In the genomic region with DNA sequence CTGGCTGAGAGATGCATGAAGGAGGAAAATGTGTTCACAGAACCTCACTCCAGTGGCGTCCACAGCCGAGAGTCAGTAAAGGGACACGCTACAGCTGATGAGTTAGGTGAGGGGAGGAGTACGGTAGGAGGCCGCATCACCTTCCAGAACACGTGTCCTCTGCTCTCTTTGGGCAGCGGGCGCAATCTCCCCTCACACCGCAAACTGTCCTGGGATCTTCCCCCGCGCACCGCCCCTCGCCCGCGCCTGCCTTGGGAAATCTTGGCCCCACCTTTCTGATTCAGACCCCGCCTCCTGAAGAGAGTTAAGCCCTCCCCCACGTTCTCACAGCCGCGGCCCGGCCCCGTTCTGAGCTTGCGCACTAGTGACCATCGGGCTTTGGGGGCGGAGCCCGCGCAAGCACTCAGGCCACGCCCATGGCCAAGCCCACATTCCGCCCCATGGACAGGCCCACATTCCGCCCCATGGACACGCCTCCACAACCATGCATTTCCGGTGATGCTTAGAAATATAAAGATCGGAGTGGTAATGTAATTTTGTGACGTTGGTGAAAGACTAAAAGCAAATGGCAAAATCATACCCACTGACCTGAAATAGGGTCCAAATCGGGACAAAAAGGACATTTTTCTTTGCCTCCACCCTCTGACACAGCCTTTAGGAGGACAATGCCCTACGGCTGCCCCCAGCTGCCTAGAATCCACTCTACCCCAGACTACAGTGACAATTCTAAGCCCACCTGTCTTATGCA, we compare ENCODE assay signal across 8 cellular contexts. TPM values are rescaled to one million over a fixed set of nuclear protein-coding genes. Genes with fewer than 3 reads are reported as not detected.
DNase-seq lines count a peak whose midpoint lies in the region; ATAC-seq and TF ChIP-seq lines count a peak whose summit lies in the region.

No MANE protein-coding gene starts in this region.

- peak; percentile 97 for ATAC-seq in HG02642 (IDR thresholded peaks at IDR 0.05; ENCODE audit: poor library complexity, unreplicated experiment)
- ATAC-seq in activated naive CD8-positive, alpha-beta T cell treated with anti-CD3 and anti-CD28 coated beads, Interleukin-2, amount 50 U/mL, for 24 hours, result peak; percentile 91

- peak overlapping the region; percentile 80 for H3K4me3 Mint-ChIP-seq in activated naive CD8-positive, alpha-beta T cell treated with anti-CD3 and anti-CD28 coated beads, Interleukin-2, amount 50 U/mL, for 24 hours

- H3K9me3 Mint-ChIP-seq in activated naive CD8-positive, alpha-beta T cell treated with anti-CD3 and anti-CD28 coated beads, Interleukin-2, amount 50 U/mL, for 24 hours, result no peaks in the 10 kb centered on the region

- no peaks in the 10 kb centered on the region for H3K36me3 ChIP-seq in GM06990 (ENCODE audit: control insufficient read depth, insufficient read depth, low read length)
- no peaks in the 10 kb centered on the region for H3K36me3 ChIP-seq in cardiac muscle cell
- H3K36me3 ChIP-seq in parathyroid adenoma (ENCODE audit: control insufficient read depth, insufficient read depth, low read length), result no peaks in the 10 kb centered on the region
- no peaks in the 10 kb centered on the region for H3K36me3 ChIP-seq in tibial artery

- H3K9ac ChIP-seq in parathyroid adenoma, result no peak overlapping the region

- H3K27ac ChIP-seq in cardiac muscle cell (no peak overlapping the region), parathyroid adenoma (peak overlapping the region; percentile 61), tibial artery (peak overlapping the region; percentile 65 to 71)

- peak; percentile 80 for DNase-seq in GM06990 (ENCODE audit: extremely low read depth, insufficient read length)
- peak; percentile 80 for DNase-seq in NCI-H128 (lab: John Stamatoyannopoulos, UW; ENCODE audit: unreplicated experiment)
- DNase-seq in SW 1271 (lab: John Stamatoyannopoulos, UW), result peak; percentile 44 to 84
- peak; percentile 89 for DNase-seq in activated naive CD8-positive, alpha-beta T cell treated with anti-CD3 and anti-CD28 coated beads, Interleukin-2, amount 50 U/mL, for 24 hours
- DNase-seq in cardiac muscle cell (ENCODE audit: low read depth in 1 of 2, low spot score in 1 of 2), result peak; percentile 93
- DNase-seq in tibial artery, result peak; percentile 89 to 93

- H3K79me2 ChIP-seq in parathyroid adenoma, result no peaks in the 10 kb centered on the region

- peak overlapping the region; percentile 79 for H2AFZ ChIP-seq in parathyroid adenoma

- H3K27me3 Mint-ChIP-seq in activated naive CD8-positive, alpha-beta T cell treated with anti-CD3 and anti-CD28 coated beads, Interleukin-2, amount 50 U/mL, for 24 hours, result no peaks in the 10 kb centered on the region

- H3K9me3 ChIP-seq in cardiac muscle cell (ENCODE audit: low read depth), result no peaks in the 10 kb centered on the region
- H3K9me3 ChIP-seq in parathyroid adenoma (ENCODE audit: control insufficient read depth, low read length), result no peaks in the 10 kb centered on the region
- no peaks in the 10 kb centered on the region for H3K9me3 ChIP-seq in tibial artery

- peaks cover 14% of the 10 kb centered on the region for H3K4me1 Mint-ChIP-seq in activated naive CD8-positive, alpha-beta T cell treated with anti-CD3 and anti-CD28 coated beads, Interleukin-2, amount 50 U/mL, for 24 hours

- TF ChIP-seq CTCF in GM06990 (IDR thresholded peaks at IDR 0.05; ENCODE audit: insufficient read depth, low read length, poor library complexity, severe bottlenecking) (no peak), cardiac muscle cell (IDR thresholded peaks at IDR 0.05; ENCODE audit: low read depth, low read length) (no peak), parathyroid adenoma (IDR thresholded peaks at IDR 0.05) (no peak), tibial artery (IDR thresholded peaks at IDR 0.05) (no peak)

- peak overlapping the region; percentile 69 for H3K4me2 ChIP-seq in parathyroid adenoma (ENCODE audit: low read length)

- H3K4me3 ChIP-seq in GM06990 (replicated peaks; ENCODE audit: low read depth, low read length) (peak overlapping the region; percentile 64), cardiac muscle cell (peak overlapping the region; percentile 19), parathyroid adenoma (ENCODE audit: low read depth, low read length) (peak overlapping the region; percentile 64), tibial artery (peak overlapping the region; percentile 46 to 54)

- H3K27ac Mint-ChIP-seq in activated naive CD8-positive, alpha-beta T cell treated with anti-CD3 and anti-CD28 coated beads, Interleukin-2, amount 50 U/mL, for 24 hours, result no peak overlapping the region

- H3K4me1 ChIP-seq in cardiac muscle cell (ENCODE audit: low read depth), result no peaks in the 10 kb centered on the region
- H3K4me1 ChIP-seq in parathyroid adenoma, result no peaks in the 10 kb centered on the region
- peaks cover 0 to 27% (median 0%) of the 10 kb centered on the region in 4 donors for H3K4me1 ChIP-seq in tibial artery

- intact Hi-C loops in tibial artery (cut with DNase I; ENCODE audit: low total_unique reads), result no loop called here

- H3K36me3 Mint-ChIP-seq in activated naive CD8-positive, alpha-beta T cell treated with anti-CD3 and anti-CD28 coated beads, Interleukin-2, amount 50 U/mL, for 24 hours (ENCODE audit: low read depth), result no peaks in the 10 kb centered on the region

- H3K27me3 ChIP-seq in GM06990 (replicated peaks; ENCODE audit: control insufficient read depth, insufficient read depth, low read length) (no peaks in the 10 kb centered on the region; the same call in 1 of the 2 replicates), cardiac muscle cell (no peaks in the 10 kb centered on the region), parathyroid adenoma (ENCODE audit: control insufficient read depth, insufficient read depth, low read length) (no peaks in the 10 kb centered on the region), tibial artery (no peaks in the 10 kb centered on the region)

RNA-seq across cellular contexts. Expression of a gene that starts 13.3 kb away (rescaled TPM):
- 2.4 and 2.6 TPM in 2 replicates for total RNA-seq in cardiac muscle cell
- polyA plus RNA-seq in cardiac muscle cell, result 3.0 and 5.5 TPM in 2 replicates

RNA-seq across cellular contexts. Expression of a gene that starts 18.3 kb away (rescaled TPM):
- total RNA-seq in cardiac muscle cell, result 24.4 and 32.3 TPM in 2 replicates
- polyA plus RNA-seq in cardiac muscle cell, result 49.3 and 68.8 TPM in 2 replicates

RNA-seq across cellular contexts. Expression of a gene that starts 28.1 kb away (rescaled TPM):
- total RNA-seq in cardiac muscle cell, result 241 and 327 TPM in 2 replicates
- polyA plus RNA-seq in cardiac muscle cell, result 562 and 724 TPM in 2 replicates

RNA-seq across cellular contexts. Expression of a gene that starts 47.9 kb away (rescaled TPM):
- 45.9 and 58.5 TPM in 2 replicates for total RNA-seq in cardiac muscle cell
- 211 and 216 TPM in 2 replicates for polyA plus RNA-seq in cardiac muscle cell
